Comparison of ENCODE assay signal across 19 cellular contexts in genomic region chr20:48041078-48041780, GRCh38.
"Had no signal": no experiment of that assay in that cellular context is flagged by ENCODE, and none has a peak within 500 bp of the region (broad histone marks: within the 10 kb centered on the region; RNA-seq: fewer than 3 reads in every experiment).

No MANE protein-coding gene starts in this region.

- H3K36me3 ChIP-seq: colonic mucosa, left ventricle myocardium inferior, tibial nerve had no signal

- H3K4me3 ChIP-seq: body of pancreas, colonic mucosa, hepatocyte, left ventricle myocardium inferior, mucosa of descending colon, tibial nerve had no signal

- H3K4me1 ChIP-seq: body of pancreas, colonic mucosa, left ventricle myocardium inferior had no signal

- ATAC-seq: body of pancreas; esophagus mucosa; mucosa of descending colon; naive thymus-derived CD4-positive, alpha-beta T cell had no signal

- H3K9me3 ChIP-seq: body of pancreas, colonic mucosa, mucosa of descending colon had no signal

- H3K79me2 ChIP-seq: hepatocyte had no signal

- DNase-seq: activated CD4-positive, CD25-positive, alpha-beta regulatory T cell treated with anti-CD3 and anti-CD28 coated beads, Interleukin-2, amount 50 U/mL, for 72 hours; activated naive CD8-positive, alpha-beta T cell treated with anti-CD3 and anti-CD28 coated beads for 36 hours; amygdala; body of pancreas; central memory CD4-positive, alpha-beta T cell; colonic mucosa; left ventricle myocardium inferior; mucosa of descending colon; naive thymus-derived CD4-positive, alpha-beta T cell; posterior cingulate gyrus; retina; stimulated activated CD4-positive, alpha-beta T cell treated with anti-CD3 and anti-CD28 coated beads, Interleukin-15, amount 100 ng/mL, for 24 hours; stimulated activated CD4-positive, alpha-beta T cell treated with anti-CD3 and anti-CD28 coated beads, Interleukin-4, amount 100 ng/mL, for 24 hours; stimulated activated naive CD4-positive, alpha-beta T cell; substantia nigra; T-helper 9 cell had no signal

- H3K27me3 ChIP-seq: body of pancreas, colonic mucosa, hepatocyte, tibial nerve had no signal

- H3K4me2 ChIP-seq: hepatocyte had no signal

- H2AFZ ChIP-seq: hepatocyte had no signal

- H3K27ac ChIP-seq: body of pancreas, colonic mucosa, hepatocyte, left ventricle myocardium inferior, tibial nerve had no signal
